ENCODE assay signal across 9 cellular contexts in genomic region chr12:113152196-113152834, GRCh38. TPM values are rescaled to one million over a fixed set of nuclear protein-coding genes. Genes with fewer than 3 reads are reported as not detected.
DNase-seq lines count a peak whose midpoint lies in the region; ATAC-seq and TF ChIP-seq lines count a peak whose summit lies in the region.
"Had no signal": no experiment of that assay in that cellular context is flagged by ENCODE, and none has a peak within 500 bp of the region (broad histone marks: within the 10 kb centered on the region; RNA-seq: fewer than 3 reads in every experiment).

No MANE protein-coding gene starts in this region.

- peaks cover 71% of the 10 kb centered on the region for H3K27me3 Mint-ChIP-seq in activated naive CD4-positive, alpha-beta T cell treated with anti-CD3 and anti-CD28 coated beads, Interleukin-2, amount 10 ng/mL, durations not matched to agents 7 days and 5 days
- peaks cover 8% of the 10 kb centered on the region for H3K27me3 Mint-ChIP-seq in activated CD4-positive, alpha-beta memory T cell treated with anti-CD3 and anti-CD28 coated beads for 36 hours

- H3K9ac ChIP-seq in iPS-20b (ENCODE audit: low read depth, low read length) (no peak overlapping the region), subcutaneous abdominal adipose tissue (ENCODE audit: low read length in 5 of 5) (no peak overlapping the region)

- DNase-seq in activated naive CD4-positive, alpha-beta T cell treated with anti-CD3 and anti-CD28 coated beads, Interleukin-2, amount 10 ng/mL, durations not matched to agents 7 days and 5 days, result no peak
- DNase-seq in activated naive CD4-positive, alpha-beta T cell treated with anti-CD3 and anti-CD28 coated beads, Interleukin-2, amount 50 U/mL, for 16 hours, result no peak
- DNase-seq in activated CD4-positive, alpha-beta memory T cell treated with anti-CD3 and anti-CD28 coated beads for 36 hours, result no peak
- DNase-seq in tibial nerve (ENCODE audit: low spot score in 2 of 2), result no peak
- DNase-seq: brain microvascular endothelial cell had no signal

- peaks cover 6% of the 10 kb centered on the region for H3K36me3 Mint-ChIP-seq in activated naive CD4-positive, alpha-beta T cell treated with anti-CD3 and anti-CD28 coated beads, Interleukin-2, amount 10 ng/mL, durations not matched to agents 7 days and 5 days
- peaks cover 6% of the 10 kb centered on the region for H3K36me3 Mint-ChIP-seq in activated CD4-positive, alpha-beta memory T cell treated with anti-CD3 and anti-CD28 coated beads for 36 hours

- H3K27me3 ChIP-seq in iPS-20b (ENCODE audit: insufficient read depth, low read length) (peaks cover 60% of the 10 kb centered on the region), subcutaneous abdominal adipose tissue (ENCODE audit: control insufficient read depth in 5 of 5, insufficient read depth in 4 of 5, low read length in 5 of 5) (peaks cover 7 to 32% (median 27%) of the 10 kb centered on the region in 5 donors), tibial nerve (peaks cover 0 to 45% of the 10 kb centered on the region in 2 donors)

- H3K27ac Mint-ChIP-seq in activated naive CD4-positive, alpha-beta T cell treated with anti-CD3 and anti-CD28 coated beads, Interleukin-2, amount 10 ng/mL, durations not matched to agents 7 days and 5 days, result no peak overlapping the region
- H3K27ac Mint-ChIP-seq in activated CD4-positive, alpha-beta memory T cell treated with anti-CD3 and anti-CD28 coated beads for 36 hours, result no peak overlapping the region

- peaks cover 42% of the 10 kb centered on the region for H3K4me1 Mint-ChIP-seq in activated naive CD4-positive, alpha-beta T cell treated with anti-CD3 and anti-CD28 coated beads, Interleukin-2, amount 10 ng/mL, durations not matched to agents 7 days and 5 days
- peaks cover 20% of the 10 kb centered on the region for H3K4me1 Mint-ChIP-seq in activated CD4-positive, alpha-beta memory T cell treated with anti-CD3 and anti-CD28 coated beads for 36 hours (ENCODE audit: low read depth)

- intact Hi-C loops in activated CD4-positive, alpha-beta memory T cell treated with anti-CD3 and anti-CD28 coated beads for 36 hours (cut with micrococcal nuclease), result loop anchor here (2.0 to 10.0 kb wide), 2 partner anchors 46 to 158 kb away; no protein-coding TSS in a partner anchor

- H3K9me3 ChIP-seq in iPS-20b (ENCODE audit: insufficient read depth, low read depth, low read length) (no peaks in the 10 kb centered on the region), subcutaneous abdominal adipose tissue (ENCODE audit: control insufficient read depth in 5 of 5, low read length in 5 of 5) (no peaks in the 10 kb centered on the region), tibial nerve (peaks cover 0 to 9% (median 0%) of the 10 kb centered on the region in 4 donors)

- H3K4me1 ChIP-seq in iPS-20b (ENCODE audit: insufficient read depth, low read length), result peaks cover 7% of the 10 kb centered on the region; the same call in 1 of the 2 replicates
- H3K4me1 ChIP-seq in subcutaneous abdominal adipose tissue (ENCODE audit: control insufficient read depth in 5 of 5, insufficient read depth in 5 of 5, low read length in 5 of 5), result peaks cover 0 to 35% (median 24%) of the 10 kb centered on the region in 5 donors
- peaks cover 0 to 42% (median 15%) of the 10 kb centered on the region in 4 donors for H3K4me1 ChIP-seq in tibial nerve

- POLR2A ChIA-PET in activated CD4-positive, alpha-beta memory T cell treated with anti-CD3 and anti-CD28 coated beads for 36 hours (lab: Charles Lee), result interaction anchor here (0.7 to 1.5 kb wide), 2 partner anchors 17 to 115 kb away, joined by 4 to 10 read pairs; partner anchors contain the start of gene RASAL1

- ATAC-seq in HG03095 (IDR thresholded peaks at IDR 0.05; ENCODE audit: unreplicated experiment) (no peak), GM18519 (IDR thresholded peaks at IDR 0.05; ENCODE audit: low FRiP score, unreplicated experiment) (no peak)

- H3K4me3 ChIP-seq in iPS-20b (ENCODE audit: low read length) (peak overlapping the region; percentile 65; the same call in 1 of the 2 replicates), subcutaneous abdominal adipose tissue (ENCODE audit: low read depth in 1 of 5, low read length in 5 of 5) (peak overlapping the region in 3 of 5 donors; percentile 39 to 63 (median 51)), tibial nerve (peak overlapping the region in 2 of 4 donors; percentile 47 to 49)

- no peak for TF ChIP-seq POLR2A in tibial nerve (IDR thresholded peaks at IDR 0.05)

- peak overlapping the region; percentile 74 for H3K4me3 Mint-ChIP-seq in activated naive CD4-positive, alpha-beta T cell treated with anti-CD3 and anti-CD28 coated beads, Interleukin-2, amount 10 ng/mL, durations not matched to agents 7 days and 5 days
- peak overlapping the region; percentile 73 for H3K4me3 Mint-ChIP-seq in activated CD4-positive, alpha-beta memory T cell treated with anti-CD3 and anti-CD28 coated beads for 36 hours

- H3K27ac ChIP-seq in iPS-20b (ENCODE audit: low read length) (no peak overlapping the region), subcutaneous abdominal adipose tissue (ENCODE audit: low read depth, low read length) (no peak overlapping the region), tibial nerve (peak overlapping the region in 1 of 4 donors; percentile 63)
- H3K27ac ChIP-seq: brain microvascular endothelial cell had no signal

- no peak for TF ChIP-seq EP300 in tibial nerve (IDR thresholded peaks at IDR 0.05)

- 21 to 23% methylated on average over 9 of the region's 9 CpGs for WGBS in tibial nerve, 2 donors

- TF ChIP-seq CTCF in tibial nerve (IDR thresholded peaks at IDR 0.05), result no peak

- H3K36me3 ChIP-seq in iPS-20b (ENCODE audit: insufficient read depth, low read depth, low read length) (no peaks in the 10 kb centered on the region), subcutaneous abdominal adipose tissue (ENCODE audit: control insufficient read depth in 5 of 5, insufficient read depth in 5 of 5, low read length in 5 of 5) (peaks cover 0 to 2% (median 0%) of the 10 kb centered on the region in 5 donors), tibial nerve (peaks cover 0 to 2% (median 0%) of the 10 kb centered on the region in 3 donors)
- H3K36me3 ChIP-seq: brain microvascular endothelial cell had no signal

- CTCF ChIA-PET in activated naive CD4-positive, alpha-beta T cell treated with anti-CD3 and anti-CD28 coated beads, Interleukin-2, amount 10 ng/mL, durations not matched to agents 7 days and 5 days (lab: Charles Lee), result interaction anchor here (0.9 to 4.6 kb wide), 11 partner anchors 13 to 273 kb away, joined by 3 to 32 read pairs (median 4); partner anchors contain the start of gene RASAL1
- CTCF ChIA-PET in activated CD4-positive, alpha-beta memory T cell treated with anti-CD3 and anti-CD28 coated beads for 36 hours (lab: Charles Lee), result interaction anchor here (0.8 to 6.6 kb wide), 22 partner anchors 9 to 251 kb away, joined by 3 to 70 read pairs (median 5); partner anchors contain the start of genes DTX1 and RASAL1

- H3K9me3 Mint-ChIP-seq in activated naive CD4-positive, alpha-beta T cell treated with anti-CD3 and anti-CD28 coated beads, Interleukin-2, amount 10 ng/mL, durations not matched to agents 7 days and 5 days, result no peaks in the 10 kb centered on the region
- H3K9me3 Mint-ChIP-seq in activated CD4-positive, alpha-beta memory T cell treated with anti-CD3 and anti-CD28 coated beads for 36 hours, result peaks cover 2% of the 10 kb centered on the region

RNA-seq across cellular contexts. Expression of gene CFAP73, which starts 2.8 kb away (rescaled TPM):
- total RNA-seq in activated CD4-positive, alpha-beta memory T cell treated with anti-CD3 and anti-CD28 coated beads for 36 hours, result under 1 TPM; 0.90 to 0.94 TPM
- total RNA-seq in tibial nerve, result not detected

RNA-seq across cellular contexts. Expression of gene RASAL1, which starts 16.8 kb away (rescaled TPM):
- 1 to 10 TPM; 4.4 to 4.9 TPM for total RNA-seq in activated CD4-positive, alpha-beta memory T cell treated with anti-CD3 and anti-CD28 coated beads for 36 hours
- total RNA-seq in tibial nerve, result 1 to 10 TPM in 3 of 4 donors, under 1 TPM in 1; 0.87 to 5.2 (median 3.3) TPM

RNA-seq across cellular contexts. Expression of gene DDX54, which starts 33.0 kb away (rescaled TPM):
- total RNA-seq in activated CD4-positive, alpha-beta memory T cell treated with anti-CD3 and anti-CD28 coated beads for 36 hours, result 100 to 1,000 TPM; 107 to 109 TPM
- total RNA-seq in tibial nerve, result 100 to 1,000 TPM in 1 of 4 donors, 10 to 100 TPM in 3; 49.4 to 105 (median 83.0) TPM

RNA-seq across cellular contexts. Expression of gene RITA1, which starts 33.2 kb away (rescaled TPM):
- total RNA-seq in activated CD4-positive, alpha-beta memory T cell treated with anti-CD3 and anti-CD28 coated beads for 36 hours, result 10 to 100 TPM; 18.7 to 22.0 TPM
- 10 to 100 TPM in 3 of 4 donors, 1 to 10 TPM in 1; 8.3 to 27.5 (median 14.1) TPM for total RNA-seq in tibial nerve
